In genomic region chr13:41271456-41272285, GRCh38 we compare ENCODE assay signal across 14 cellular contexts. TPM values are rescaled to one million over a fixed set of nuclear protein-coding genes. Genes with fewer than 3 reads are reported as not detected.
DNase-seq lines count a peak whose midpoint lies in the region; ATAC-seq, FAIRE-seq and TF ChIP-seq lines count a peak whose summit lies in the region.
"Had no signal": no experiment of that assay in that cellular context is flagged by ENCODE, and none has a peak within 500 bp of the region (broad histone marks: within the 10 kb centered on the region; RNA-seq: fewer than 3 reads in every experiment).

No MANE protein-coding gene starts in this region.

- peaks cover 5% of the 10 kb centered on the region for H3K36me3 Mint-ChIP-seq in CD8-positive, alpha-beta T cell
- H3K36me3 Mint-ChIP-seq in activated B cell treated with CpG ODN at 0.5 μM for 24 hours (ENCODE audit: low read depth) (no peaks in the 10 kb centered on the region), naive B cell (no peaks in the 10 kb centered on the region)

- no peak for TF ChIP-seq POLR2A in GM12891 (IDR thresholded peaks at IDR 0.05; ENCODE audit: low read depth, low read length)

- peaks cover 38% of the 10 kb centered on the region for H3K4me1 Mint-ChIP-seq in CD8-positive, alpha-beta T cell (ENCODE audit: low read depth)
- H3K4me1 Mint-ChIP-seq in activated B cell treated with CpG ODN at 0.5 μM for 24 hours, result peaks cover 12% of the 10 kb centered on the region
- peaks cover 9 to 10% (median 10%) of the 10 kb centered on the region in 3 donors for H3K4me1 Mint-ChIP-seq in naive B cell
- H3K4me1 Mint-ChIP-seq: neural crest cell had no signal

- peak in 3 of 7 experiments; percentile 6 to 56 (median 24) for DNase-seq in CD8-positive, alpha-beta T cell
- no peak for DNase-seq in GM12891 (ENCODE audit: insufficient read length, low spot score)
- DNase-seq in activated B cell treated with CpG ODN at 0.5 μM for 24 hours, result no peak
- DNase-seq in naive B cell, result no peak
- no peak for DNase-seq in activated CD4-positive, CD25-positive, alpha-beta regulatory T cell (lab: John Stamatoyannopoulos, UW)
- DNase-seq: NCI-H1048, NCI-H2171 treated with DMSO at 0.1 percent for 48 hours had no signal

- no peaks in the 10 kb centered on the region for H3K36me3 ChIP-seq in CD8-positive, alpha-beta T cell (ENCODE audit: insufficient read depth, low read length)
- H3K36me3 ChIP-seq: thoracic aorta had no signal

- H3K4me1 ChIP-seq in CD8-positive, alpha-beta T cell (ENCODE audit: insufficient read depth, low read length), result peaks cover 43% of the 10 kb centered on the region

- peaks cover 4% of the 10 kb centered on the region for H3K9me3 Mint-ChIP-seq in CD8-positive, alpha-beta T cell
- peaks cover 3% of the 10 kb centered on the region for H3K9me3 Mint-ChIP-seq in activated B cell treated with CpG ODN at 0.5 μM for 24 hours
- peaks cover 0 to 16% (median 8%) of the 10 kb centered on the region in 7 donors for H3K9me3 Mint-ChIP-seq in naive B cell

- H3K27me3 Mint-ChIP-seq in CD8-positive, alpha-beta T cell (ENCODE audit: low read depth), result no peaks in the 10 kb centered on the region
- H3K27me3 Mint-ChIP-seq in activated B cell treated with CpG ODN at 0.5 μM for 24 hours (no peaks in the 10 kb centered on the region), naive B cell (no peaks in the 10 kb centered on the region)

- POLR2A ChIA-PET in CD8-positive, alpha-beta T cell (lab: Charles Lee), result interaction anchor here (0.6 to 1.9 kb wide), 8 partner anchors 8 to 42 kb away, joined by 3 to 12 read pairs (median 4); partner anchors contain the start of genes MTRF1 and NAA16
- POLR2A ChIA-PET in activated B cell treated with CpG ODN at 0.5 μM for 24 hours (lab: Charles Lee), result interaction anchor here (0.6 to 1.2 kb wide), 3 partner anchors 8 to 12 kb away, joined by 3 to 4 read pairs (median 4); partner anchors contain the start of gene MTRF1

- H3K27me3 ChIP-seq in CD8-positive, alpha-beta T cell (ENCODE audit: insufficient read depth, low read length), result no peaks in the 10 kb centered on the region

- peak overlapping the region; percentile 59 for H3K4me3 Mint-ChIP-seq in CD8-positive, alpha-beta T cell
- no peak overlapping the region for H3K4me3 Mint-ChIP-seq in activated B cell treated with CpG ODN at 0.5 μM for 24 hours
- H3K4me3 Mint-ChIP-seq in naive B cell, result peak overlapping the region in 2 of 8 donors; percentile 0 to 29
- H3K4me3 Mint-ChIP-seq: neural crest cell had no signal

- H3K4me3 ChIP-seq in CD8-positive, alpha-beta T cell (ENCODE audit: low read depth, low read length), result peak overlapping the region; percentile 12
- H3K4me3 ChIP-seq: lung, thoracic aorta had no signal

- TF ChIP-seq CTCF in CD8-positive, alpha-beta T cell (IDR thresholded peaks at IDR 0.05), result no peak
- TF ChIP-seq CTCF in activated B cell treated with CpG ODN at 0.5 μM for 24 hours (IDR thresholded peaks at IDR 0.05), result no peak

- peak overlapping the region; percentile 49 for H3K27ac ChIP-seq in CD8-positive, alpha-beta T cell (ENCODE audit: low read depth, low read length)
- H3K27ac ChIP-seq: RWPE1, thoracic aorta had no signal

- H3K9me3 ChIP-seq in CD8-positive, alpha-beta T cell (ENCODE audit: low read length), result peaks cover 3% of the 10 kb centered on the region
- H3K9me3 ChIP-seq: thoracic aorta had no signal

- peak; percentile 23 for FAIRE-seq in GM12891 (lab: Jason Lieb, UNC)

- CTCF ChIA-PET in CD8-positive, alpha-beta T cell (lab: Charles Lee), result interaction anchor here (1.2 to 2.5 kb wide), 5 partner anchors 9 to 65 kb away, joined by 3 to 7 read pairs (median 3); partner anchors contain the start of gene MTRF1
- CTCF ChIA-PET in activated B cell treated with CpG ODN at 0.5 μM for 24 hours (lab: Charles Lee), result no interaction called here

- intact Hi-C loops in CD8-positive, alpha-beta T cell (cut with DNase I, micrococcal nuclease), result loop anchor here in 1 of 2 experiments (1.0 to 2.0 kb wide), 3 partner anchors 8 to 39 kb away; partner anchors contain the start of genes MTRF1 and NAA16
- intact Hi-C loops in activated B cell treated with CpG ODN at 0.5 μM for 24 hours (cut with micrococcal nuclease), result no loop called here

- peak overlapping the region; percentile 91 for H3K27ac Mint-ChIP-seq in CD8-positive, alpha-beta T cell
- H3K27ac Mint-ChIP-seq in activated B cell treated with CpG ODN at 0.5 μM for 24 hours (peak overlapping the region; percentile 36), naive B cell (peak overlapping the region in 4 of 6 donors; percentile 17 to 73 (median 69))
- H3K27ac Mint-ChIP-seq: activated T-helper 2 cell treated with anti-CD3 and anti-CD28 coated beads, Interferon-gamma antibody, Interleukin-2, Interleukin-4, amounts not matched to agents 10 μg/mL and 5 μg/mL and 100 μg/mL, durations not matched to agents 14 hours and 24 hours and 36 hours had no signal

- peak; percentile 83 for ATAC-seq in CD8-positive, alpha-beta T cell
- ATAC-seq in activated B cell treated with CpG ODN at 0.5 μM for 24 hours (ENCODE audit: low read depth) (no peak), naive B cell (ENCODE audit: low read depth in 2 of 2) (peak in 1 of 2 donors; percentile 21), HG03159 (IDR thresholded peaks at IDR 0.05; ENCODE audit: unreplicated experiment) (no peak), HG02981 (IDR thresholded peaks at IDR 0.05; ENCODE audit: unreplicated experiment) (no peak)

TF ChIP-seq in GM12891, 5 proteins besides CTCF, POLR2A, EP300 and RAD21:
- no peak for TF ChIP-seq POLR2AphosphoS5 (IDR thresholded peaks at IDR 0.05; ENCODE audit: low read depth, low read length)
- TF ChIP-seq SPI1 (IDR thresholded peaks at IDR 0.05; ENCODE audit: low read depth, low read length), result peak; percentile 13; the same call in 1 of the 2 replicates
- no peak for TF ChIP-seq POU2F2 (IDR thresholded peaks at IDR 0.05; ENCODE audit: low read depth, low read length)

RNA-seq across cellular contexts. Expression of gene MTRF1, which starts 8.3 kb away (rescaled TPM):
- total RNA-seq in CD8-positive, alpha-beta T cell, result 10 to 100 TPM; 26.2 to 26.9 TPM
- polyA plus RNA-seq in GM12891 (2012; ENCODE audit: low read depth, missing spikeins), result 12.6 TPM
- 22.2 and 26.7 TPM in 2 replicates for total RNA-seq in activated B cell treated with CpG ODN at 0.5 μM for 24 hours
- polyA plus RNA-seq in naive B cell (ENCODE audit: low read depth in 6 of 6), result 10 to 100 TPM in 3 of 6 donors, 1 to 10 TPM in 3; 3.4 to 20.9 (median 11.1) TPM

RNA-seq across cellular contexts. Expression of gene NAA16, which starts 39.4 kb away (rescaled TPM):
- 100 to 1,000 TPM; 103 to 105 TPM for total RNA-seq in CD8-positive, alpha-beta T cell
- 5.2 TPM for polyA plus RNA-seq in GM12891 (2012; ENCODE audit: low read depth, missing spikeins)
- total RNA-seq in activated B cell treated with CpG ODN at 0.5 μM for 24 hours, result 18.5 and 21.4 TPM in 2 replicates
- 10 to 100 TPM in 2 of 6 donors, 1 to 10 TPM in 4; 7.7 to 18.1 (median 9.9) TPM for polyA plus RNA-seq in naive B cell (ENCODE audit: low read depth in 6 of 6)

Comparison
In these comparisons a context has a peak if more than half of its experiments do, and no peak if none do; other contexts are left out.
1. H3K27ac Mint-ChIP-seq: peak in every context shown above with its lines; median percentile 91 in CD8-positive, alpha-beta T cell; 69 in naive B cell; 36 in activated B cell treated with CpG ODN at 0.5 μM for 24 hours.